In the genomic region with DNA sequence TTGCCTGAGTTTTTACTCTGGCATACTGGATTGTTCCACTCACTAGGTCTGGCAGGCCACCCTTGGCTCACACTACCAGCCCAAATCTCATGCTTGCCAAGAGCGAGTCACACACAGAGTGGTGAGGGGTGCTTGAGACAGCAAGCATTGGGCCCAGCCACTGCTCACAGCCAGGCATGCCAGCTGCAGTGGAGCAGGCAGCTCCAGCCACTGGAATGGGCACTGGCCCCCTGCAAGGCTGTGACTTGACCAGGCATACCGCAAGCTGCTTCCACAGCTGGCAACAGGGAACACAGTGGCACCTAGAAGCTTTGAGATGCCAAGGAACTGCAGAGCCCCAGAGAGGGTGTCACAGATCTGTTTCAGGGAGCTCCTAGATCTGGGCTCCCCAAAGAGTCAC, we compare ENCODE assay signal across 17 cellular contexts.
DNase-seq lines count a peak whose midpoint lies in the region; ATAC-seq and TF ChIP-seq lines count a peak whose summit lies in the region.
"Had no signal": no experiment of that assay in that cellular context is flagged by ENCODE, and none has a peak within 500 bp of the region (broad histone marks: within the 10 kb centered on the region; RNA-seq: fewer than 3 reads in every experiment).

No MANE protein-coding gene starts in this region.

- no peak overlapping the region for H2BK5ac ChIP-seq in H9 (ENCODE audit: insufficient read length, low read length)

- H3K4me3 Mint-ChIP-seq in H9, result no peak overlapping the region
- H3K4me3 Mint-ChIP-seq in osteocyte (ENCODE audit: unreplicated experiment), result no peak overlapping the region
- H3K4me3 Mint-ChIP-seq in activated T-helper 2 cell treated with anti-CD3 and anti-CD28 coated beads, Interferon-gamma antibody, Interleukin-2, Interleukin-4, amounts not matched to agents 10 μg/mL and 5 μg/mL and 100 μg/mL, durations not matched to agents 14 hours and 24 hours and 36 hours (ENCODE audit: low read depth), result no peak overlapping the region
- no peak overlapping the region for H3K4me3 Mint-ChIP-seq in Calu3 (ENCODE audit: low read depth, unreplicated experiment)
- H3K4me3 Mint-ChIP-seq: CD8-positive, alpha-beta T cell had no signal

- no peak overlapping the region for H2BK20ac ChIP-seq in H9 (ENCODE audit: low read depth, low read length, poor library complexity, severe bottlenecking)

- H4K5ac ChIP-seq in H9 (ENCODE audit: insufficient read length, low read depth, low read length), result no peak overlapping the region

- no peaks in the 10 kb centered on the region for H3K36me3 ChIP-seq in MG63
- H3K36me3 ChIP-seq: BLaER1 treated with 17β-estradiol and CSF1 and Interleukin-3, amounts not matched to agents 10 nM and 100 nM; SJSA1 had no signal

- CTCF ChIA-PET in Calu3 (lab: Charles Lee), result no interaction called here

- H3T11ph ChIP-seq in H9 (ENCODE audit: low read length), result no peak overlapping the region

- H3K9me3 Mint-ChIP-seq in H9 (peaks cover 0 to 2% of the 10 kb centered on the region in 2 experiments; a peak in 3 of 5 replicates), osteocyte (ENCODE audit: unreplicated experiment) (peaks cover 4% of the 10 kb centered on the region), Calu3 (ENCODE audit: low read depth, unreplicated experiment) (peaks cover 3% of the 10 kb centered on the region)
- peaks cover 28% of the 10 kb centered on the region for H3K9me3 Mint-ChIP-seq in activated T-helper 2 cell treated with anti-CD3 and anti-CD28 coated beads, Interferon-gamma antibody, Interleukin-2, Interleukin-4, amounts not matched to agents 10 μg/mL and 5 μg/mL and 100 μg/mL, durations not matched to agents 14 hours and 24 hours and 36 hours

- H3K9me3 ChIP-seq in H9 (ENCODE audit: control insufficient read depth, low read depth, low read length) (no peaks in the 10 kb centered on the region), MG63 (no peaks in the 10 kb centered on the region)
- H3K9me3 ChIP-seq: SJSA1 had no signal

- no peak overlapping the region for H2AFZ ChIP-seq in H9 (ENCODE audit: low read length)

- H3K79me1 ChIP-seq in H9 (ENCODE audit: insufficient read depth, low read depth, low read length, poor library complexity, severe bottlenecking), result no peaks in the 10 kb centered on the region

- H2BK15ac ChIP-seq in H9 (ENCODE audit: low read depth, low read length), result no peak overlapping the region

- H3K56ac ChIP-seq in H9 (ENCODE audit: insufficient read length, low read depth, low read length), result no peak overlapping the region

- H3K4me3 ChIP-seq in MG63, result no peak overlapping the region
- H3K4me3 ChIP-seq: BLaER1 treated with 17β-estradiol and CSF1 and Interleukin-3, amounts not matched to agents 10 nM and 100 nM; SJSA1 had no signal

- TF ChIP-seq CTCF in H9 (conservative IDR thresholded peaks at IDR 0.05) (no peak), foreskin keratinocyte (conservative IDR thresholded peaks at IDR 0.05) (no peak), osteocyte (IDR thresholded peaks at IDR 0.05) (no peak), Calu3 (IDR thresholded peaks at IDR 0.05; ENCODE audit: unreplicated experiment) (no peak)

- WGBS in H9 (ENCODE audit: extremely low coverage, insufficient read length, low lambda C conversion rate), result no CpG with 5 or more reads among the region's 2 CpGs

- no peak overlapping the region for H4K91ac ChIP-seq in H9 (ENCODE audit: insufficient read length, low read depth, low read length)

- ATAC-seq in foreskin keratinocyte, result peak; percentile 14
- ATAC-seq: CD8-positive, alpha-beta T cell; Panc1 had no signal

- no peak overlapping the region for H2AK5ac ChIP-seq in H9 (ENCODE audit: insufficient read length, low read length)

- no peak overlapping the region for H3K23ac ChIP-seq in H9 (ENCODE audit: insufficient read length, low read depth, low read length)

- H3K4me1 ChIP-seq in H9 (ENCODE audit: insufficient read depth, low read length) (no peaks in the 10 kb centered on the region), foreskin keratinocyte (no peaks in the 10 kb centered on the region)
- H3K4me1 ChIP-seq: BLaER1 treated with 17β-estradiol and CSF1 and Interleukin-3, amounts not matched to agents 10 nM and 100 nM; SJSA1 had no signal

- H3K4ac ChIP-seq in H9 (ENCODE audit: low read depth, low read length), result no peak overlapping the region

- no peak overlapping the region for H3K27ac Mint-ChIP-seq in H9
- H3K27ac Mint-ChIP-seq in osteocyte (ENCODE audit: unreplicated experiment), result no peak overlapping the region
- no peak overlapping the region for H3K27ac Mint-ChIP-seq in activated T-helper 2 cell treated with anti-CD3 and anti-CD28 coated beads, Interferon-gamma antibody, Interleukin-2, Interleukin-4, amounts not matched to agents 10 μg/mL and 5 μg/mL and 100 μg/mL, durations not matched to agents 14 hours and 24 hours and 36 hours
- H3K27ac Mint-ChIP-seq in Calu3 (ENCODE audit: unreplicated experiment), result no peak overlapping the region
- H3K27ac Mint-ChIP-seq: CD8-positive, alpha-beta T cell had no signal

- H3K27ac ChIP-seq in H9 (ENCODE audit: insufficient read length, low read depth, low read length) (no peak overlapping the region), foreskin keratinocyte (no peak overlapping the region)
- H3K27ac ChIP-seq: BLaER1 treated with 17β-estradiol and CSF1 and Interleukin-3, amounts not matched to agents 10 nM and 100 nM; SJSA1 had no signal

- H3K23me2 ChIP-seq in H9 (ENCODE audit: insufficient read length, low read depth, low read length, poor library complexity, severe bottlenecking), result no peaks in the 10 kb centered on the region

- no peaks in the 10 kb centered on the region for H3K27me3 ChIP-seq in H9 (ENCODE audit: insufficient read depth, low read length)
- no peaks in the 10 kb centered on the region for H3K27me3 ChIP-seq in MG63
- H3K27me3 ChIP-seq in foreskin keratinocyte, result no peaks in the 10 kb centered on the region
- H3K27me3 ChIP-seq: BLaER1 treated with 17β-estradiol and CSF1 and Interleukin-3, amounts not matched to agents 10 nM and 100 nM; SJSA1 had no signal

- H3K4me1 Mint-ChIP-seq in H9 (no peaks in the 10 kb centered on the region), osteocyte (ENCODE audit: unreplicated experiment) (no peaks in the 10 kb centered on the region), Calu3 (ENCODE audit: low read depth, unreplicated experiment) (no peaks in the 10 kb centered on the region)
- H3K4me1 Mint-ChIP-seq in activated T-helper 2 cell treated with anti-CD3 and anti-CD28 coated beads, Interferon-gamma antibody, Interleukin-2, Interleukin-4, amounts not matched to agents 10 μg/mL and 5 μg/mL and 100 μg/mL, durations not matched to agents 14 hours and 24 hours and 36 hours (ENCODE audit: low read depth), result no peaks in the 10 kb centered on the region

- no peak overlapping the region for H2BK12ac ChIP-seq in H9 (ENCODE audit: insufficient read length, low read depth, low read length)

- H3K36me3 Mint-ChIP-seq in H9 (ENCODE audit: insufficient read depth in 1 of 3, low read depth in 3 of 3) (peaks cover 0 to 4% (median 0%) of the 10 kb centered on the region in 3 experiments; a peak in 1 of 7 replicates), osteocyte (ENCODE audit: unreplicated experiment) (no peaks in the 10 kb centered on the region), Calu3 (ENCODE audit: insufficient read depth, unreplicated experiment) (no peaks in the 10 kb centered on the region)
- H3K36me3 Mint-ChIP-seq in activated T-helper 2 cell treated with anti-CD3 and anti-CD28 coated beads, Interferon-gamma antibody, Interleukin-2, Interleukin-4, amounts not matched to agents 10 μg/mL and 5 μg/mL and 100 μg/mL, durations not matched to agents 14 hours and 24 hours and 36 hours (ENCODE audit: low read depth), result no peaks in the 10 kb centered on the region
- H3K36me3 Mint-ChIP-seq: CD8-positive, alpha-beta T cell had no signal

- peak; percentile 9 for DNase-seq in H9
- DNase-seq in MG63, result peak; percentile 79
- DNase-seq in foreskin keratinocyte, result no peak
- DNase-seq in osteocyte (ENCODE audit: extremely low spot score, unreplicated experiment), result peak; percentile 71
- no peak for DNase-seq in stimulated activated CD4-positive, alpha-beta T cell treated with anti-CD3 and anti-CD28 coated beads, Interleukin-4, amount 100 ng/mL, for 24 hours
- DNase-seq in activated T-helper 2 cell treated with anti-CD3 and anti-CD28 coated beads, Interferon-gamma antibody, Interleukin-2, Interleukin-4, amounts not matched to agents 10 μg/mL and 5 μg/mL and 100 μg/mL, durations not matched to agents 14 hours and 24 hours and 36 hours (ENCODE audit: low spot score), result no peak
- no peak for DNase-seq in Calu3
- DNase-seq: CD8-positive, alpha-beta T cell; DMS53; NCI-H1105 treated with DMSO at 0.1 percent for 48 hours; NCI-H1694; NCI-H2107; NCI-H2227 treated with DMSO at 0.1 percent for 48 hours; NCI-H524 treated with DMSO at 0.1 percent for 48 hours had no signal

- H4K20me1 ChIP-seq in H9 (ENCODE audit: control insufficient read depth, insufficient read depth, insufficient read length), result no peaks in the 10 kb centered on the region
- H4K20me1 ChIP-seq: BLaER1 treated with 17β-estradiol and CSF1 and Interleukin-3, amounts not matched to agents 10 nM and 100 nM had no signal

- H4K8ac ChIP-seq in H9 (replicated peaks; ENCODE audit: insufficient read length, low read depth, low read length), result no peak overlapping the region

- intact Hi-C loops in activated T-helper 2 cell treated with anti-CD3 and anti-CD28 coated beads, Interferon-gamma antibody, Interleukin-2, Interleukin-4, amounts not matched to agents 10 μg/mL and 5 μg/mL and 100 μg/mL, durations not matched to agents 14 hours and 24 hours and 36 hours (cut with micrococcal nuclease), result no loop called here
- intact Hi-C loops in Calu3 (cut with micrococcal nuclease; ENCODE audit: unreplicated experiment), result no loop called here

- H3K9ac ChIP-seq in H9 (ENCODE audit: extremely low read depth, insufficient read length, low read length), result no peak overlapping the region
- H3K9ac ChIP-seq: BLaER1 treated with 17β-estradiol and CSF1 and Interleukin-3, amounts not matched to agents 10 nM and 100 nM had no signal

- no peak overlapping the region; the same call in 1 of the 2 replicates for H3K14ac ChIP-seq in H9 (ENCODE audit: insufficient read depth, low read length)

- H2BK120ac ChIP-seq in H9 (ENCODE audit: low read depth, low read length, poor library complexity, severe bottlenecking), result no peak overlapping the region

- no peak overlapping the region for H3K18ac ChIP-seq in H9 (ENCODE audit: insufficient read length, low read depth, low read length)

- BruUV-seq in Calu3 (replicated peaks; lab: Mats Ljungman, UMichigan), result no TSS peak

- H3K4me2 ChIP-seq in H9 (ENCODE audit: insufficient read depth, insufficient read length, low read length), result no peak overlapping the region
- H3K4me2 ChIP-seq: BLaER1 treated with 17β-estradiol and CSF1 and Interleukin-3, amounts not matched to agents 10 nM and 100 nM had no signal

- H3K27me3 Mint-ChIP-seq in H9 (ENCODE audit: low read depth) (no peaks in the 10 kb centered on the region), osteocyte (ENCODE audit: unreplicated experiment) (peaks cover 7% of the 10 kb centered on the region), Calu3 (ENCODE audit: unreplicated experiment) (no peaks in the 10 kb centered on the region)
- no peaks in the 10 kb centered on the region for H3K27me3 Mint-ChIP-seq in activated T-helper 2 cell treated with anti-CD3 and anti-CD28 coated beads, Interferon-gamma antibody, Interleukin-2, Interleukin-4, amounts not matched to agents 10 μg/mL and 5 μg/mL and 100 μg/mL, durations not matched to agents 14 hours and 24 hours and 36 hours (ENCODE audit: low read depth)

- no peaks in the 10 kb centered on the region for H3K79me2 ChIP-seq in H9 (ENCODE audit: insufficient read depth, low read length)

Comparison
In these comparisons a context has a peak if more than half of its experiments do, and no peak if none do; other contexts are left out.
1. DNase-seq: peak in H9 (single experiment), MG63 (single experiment) and osteocyte (single experiment); none in foreskin keratinocyte (0 of 2), stimulated activated CD4-positive, alpha-beta T cell treated with anti-CD3 and anti-CD28 coated beads, Interleukin-4, amount 100 ng/mL, for 24 hours (single experiment), activated T-helper 2 cell treated with anti-CD3 and anti-CD28 coated beads, Interferon-gamma antibody, Interleukin-2, Interleukin-4, amounts not matched to agents 10 μg/mL and 5 μg/mL and 100 μg/mL, durations not matched to agents 14 hours and 24 hours and 36 hours (single experiment) and Calu3 (single experiment).